In genomic region chr19:40119380-40119779, GRCh38 we compare ENCODE assay signal across 1 cellular context.
TF ChIP-seq lines count a peak whose summit lies in the region.

No MANE protein-coding gene starts in this region.

TF ChIP-seq in HepG2, 621 proteins besides CTCF, POLR2A, EP300 and RAD21 (continued from another document and continues in another):
- TF ChIP-seq ZNF503 (CRISPR knock-in tag; IDR thresholded peaks at IDR 0.05) (no peak), CENPT (CRISPR knock-in tag; IDR thresholded peaks at IDR 0.05; ENCODE audit: low read depth) (no peak), CBX1 (IDR thresholded peaks at IDR 0.05; ENCODE audit: low read depth) (no peak), MTF2 (CRISPR knock-in tag; IDR thresholded peaks at IDR 0.05; ENCODE audit: borderline replicate concordance) (no peak), FOXA1 (IDR thresholded peaks at IDR 0.05) (no peak), FOXA1 (CRISPR knock-in tag; IDR thresholded peaks at IDR 0.05) (peak; percentile 30; the same call in 1 of the 2 replicates), ZNF572 (CRISPR knock-in tag; IDR thresholded peaks at IDR 0.05) (no peak), ZNF747 (CRISPR knock-in tag; IDR thresholded peaks at IDR 0.05; ENCODE audit: borderline replicate concordance) (no peak), IKZF1 (IDR thresholded peaks at IDR 0.05) (no peak), ZNF609 (CRISPR knock-in tag; IDR thresholded peaks at IDR 0.05; ENCODE audit: borderline replicate concordance) (no peak), SOX13 (IDR thresholded peaks at IDR 0.05) (no peak), SOX13 (CRISPR knock-in tag; conservative IDR thresholded peaks at IDR 0.05 in 1 of 2, IDR thresholded peaks at IDR 0.05 in 1 of 2) (peak in 1 of 2 experiments; percentile 77; a peak in 2 of 4 replicates), HNF4A (CRISPR knock-in tag; IDR thresholded peaks at IDR 0.05) (peak; percentile 60), CHCHD3 (CRISPR knock-in tag; IDR thresholded peaks at IDR 0.05) (no peak), ZNF546 (CRISPR knock-in tag; conservative IDR thresholded peaks at IDR 0.05) (no peak), ATF4 (CRISPR knock-in tag; IDR thresholded peaks at IDR 0.05) (peak in 1 of 2 experiments; percentile 47; a peak in 1 of 4 replicates), ARID5B (CRISPR knock-in tag; IDR thresholded peaks at IDR 0.05) (peak; percentile 47), MIER2 (CRISPR knock-in tag; IDR thresholded peaks at IDR 0.05) (peak; percentile 66; the same call in 1 of the 2 replicates), NFE2L2 (IDR thresholded peaks at IDR 0.05; ENCODE audit: low read length) (no peak), SUZ12 (IDR thresholded peaks at IDR 0.05; ENCODE audit: low read depth, low read length) (no peak), TRIM24 (CRISPR knock-in tag; IDR thresholded peaks at IDR 0.05) (no peak), ZNF260 (CRISPR knock-in tag; IDR thresholded peaks at IDR 0.05; ENCODE audit: borderline replicate concordance, low read depth) (no peak), SRSF1 (optimal IDR thresholded peaks at IDR 0.05; ENCODE audit: low read depth, low read length) (no peak), HNRNPH1 (optimal IDR thresholded peaks at IDR 0.05; ENCODE audit: low read depth, low read length) (no peak), ZNF414 (CRISPR knock-in tag; IDR thresholded peaks at IDR 0.05) (no peak), MTA3 (CRISPR knock-in tag; IDR thresholded peaks at IDR 0.05) (no peak), ZNF7 (CRISPR knock-in tag; IDR thresholded peaks at IDR 0.05) (no peak), ZSCAN5A (CRISPR knock-in tag; IDR thresholded peaks at IDR 0.05; ENCODE audit: borderline replicate concordance) (no peak), KLF6 (CRISPR knock-in tag; IDR thresholded peaks at IDR 0.05) (no peak), ZNF337 (CRISPR knock-in tag; IDR thresholded peaks at IDR 0.05; ENCODE audit: borderline replicate concordance, low read depth) (no peak), ZBTB1 (CRISPR knock-in tag; IDR thresholded peaks at IDR 0.05; ENCODE audit: borderline replicate concordance) (no peak), TFE3 (CRISPR knock-in tag; IDR thresholded peaks at IDR 0.05) (no peak), ZNF362 (CRISPR knock-in tag; IDR thresholded peaks at IDR 0.05; ENCODE audit: borderline replicate concordance) (peak; percentile 80; the same call in 1 of the 2 replicates), STAT6 (CRISPR knock-in tag; IDR thresholded peaks at IDR 0.05; ENCODE audit: borderline replicate concordance) (no peak), SRY (CRISPR knock-in tag; IDR thresholded peaks at IDR 0.05) (no peak), ZNF512 (CRISPR knock-in tag; IDR thresholded peaks at IDR 0.05) (no peak)
